Comparison of ENCODE assay signal across 26 cellular contexts in the genomic region with DNA sequence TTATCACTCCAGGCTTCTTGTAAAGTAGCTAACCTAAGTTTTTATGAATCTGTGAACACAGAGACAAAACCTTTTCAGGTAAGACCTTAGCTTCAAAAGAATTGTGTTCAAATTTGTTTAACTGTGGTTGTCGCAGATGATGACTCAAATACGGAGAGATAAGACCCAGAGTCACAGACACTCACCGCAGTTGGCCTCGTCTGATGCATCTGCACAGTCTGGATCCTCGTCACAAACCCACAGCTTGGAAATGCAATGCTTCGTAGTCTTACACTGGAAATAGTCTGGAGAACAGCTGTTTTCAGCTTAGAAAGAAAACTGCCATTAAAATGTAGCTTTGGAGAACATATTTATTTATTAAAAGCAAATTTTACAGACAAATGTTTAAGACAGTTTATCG.
DNase-seq lines count a peak whose midpoint lies in the region; ATAC-seq and TF ChIP-seq lines count a peak whose summit lies in the region.
"Had no signal": no experiment of that assay in that cellular context is flagged by ENCODE, and none has a peak within 500 bp of the region (broad histone marks: within the 10 kb centered on the region; RNA-seq: fewer than 3 reads in every experiment).

No MANE protein-coding gene starts in this region.

- no peak overlapping the region for H3K18ac ChIP-seq in mesenchymal stem cell (ENCODE audit: low read depth in 1 of 2, low read length in 2 of 2)

- no peaks in the 10 kb centered on the region for H3K27me3 ChIP-seq in mesenchymal stem cell (ENCODE audit: control insufficient read depth in 1 of 2, insufficient read depth in 1 of 2, low read length in 2 of 2)
- H3K27me3 ChIP-seq: adrenal gland, cardiac muscle cell, esophagus squamous epithelium, thyroid gland had no signal

- no peaks in the 10 kb centered on the region for H3K36me3 ChIP-seq in mesenchymal stem cell (ENCODE audit: control insufficient read depth in 1 of 2, insufficient read depth in 2 of 2, low read depth in 1 of 2, low read length in 2 of 2)
- H3K36me3 ChIP-seq: adrenal gland, cardiac muscle cell, esophagus squamous epithelium, thyroid gland had no signal

- H2BK15ac ChIP-seq in mesenchymal stem cell (ENCODE audit: low read depth, poor library complexity, severe bottlenecking) = no peak overlapping the region

- H3K4me3 ChIP-seq in choroid plexus epithelial cell (ENCODE audit: low read depth, low read length) (no peak overlapping the region), mesenchymal stem cell (ENCODE audit: insufficient read depth in 1 of 2, low read depth in 1 of 2, low read length in 2 of 2) (no peak overlapping the region)
- H3K4me3 ChIP-seq: adrenal gland, cardiac muscle cell, esophagus squamous epithelium, PC-9, thyroid gland had no signal

- ATAC-seq in HG03432 (IDR thresholded peaks at IDR 0.05; ENCODE audit: unreplicated experiment) = no peak
- ATAC-seq: activated CD4-positive, alpha-beta T cell treated with anti-CD3 and anti-CD28 coated beads for 36 hours; left colon; natural killer cell; stimulated activated naive CD8-positive, alpha-beta T cell treated with anti-CD3 and anti-CD28 coated beads, Interleukin-15, amount 100 ng/mL, for 72 hours had no signal

- POLR2A ChIA-PET in RWPE1 (lab: Yijun Ruan, JAX; ENCODE audit: low non-redundant PET) = no interaction called here

- H2BK12ac ChIP-seq in mesenchymal stem cell (ENCODE audit: low read length in 2 of 2) = no peak overlapping the region

- no peaks in the 10 kb centered on the region for H3K9me3 ChIP-seq in mesenchymal stem cell (ENCODE audit: control insufficient read depth, low read length)
- H3K9me3 ChIP-seq: adrenal gland, esophagus squamous epithelium, thyroid gland had no signal

- H2BK120ac ChIP-seq in mesenchymal stem cell (ENCODE audit: low read depth, low read length) = no peak overlapping the region

- no peaks in the 10 kb centered on the region for H3K4me1 ChIP-seq in mesenchymal stem cell (ENCODE audit: control insufficient read depth, insufficient read depth, low read depth, low read length)
- H3K4me1 ChIP-seq: adrenal gland, esophagus squamous epithelium, thyroid gland had no signal

- H3K14ac ChIP-seq in mesenchymal stem cell (ENCODE audit: low read length in 2 of 2) = no peak overlapping the region

- WGBS in mesenchymal stem cell = 20% methylated on average over 5 of the region's 7 CpGs

- H3K4me2 ChIP-seq in mesenchymal stem cell (ENCODE audit: low read length, poor library complexity, severe bottlenecking) = no peak overlapping the region
- H3K4me2 ChIP-seq: PC-9 had no signal

- CTCF ChIA-PET in RWPE1 (lab: Yijun Ruan, JAX) = no interaction called here

- no peak overlapping the region for H3K23ac ChIP-seq in mesenchymal stem cell (ENCODE audit: low read length in 2 of 2)

- H3K79me1 ChIP-seq in mesenchymal stem cell (replicated peaks; ENCODE audit: low read length, poor library complexity, severe bottlenecking) = no peaks in the 10 kb centered on the region

- peak; percentile 5 for DNase-seq in D341Med (ENCODE audit: low spot score)
- DNase-seq in RKO (ENCODE audit: low spot score) = peak; percentile 5
- DNase-seq in choroid plexus epithelial cell (ENCODE audit: low read depth) = peak; percentile 54
- DNase-seq in mesenchymal stem cell = peak; percentile 67
- no peak for DNase-seq in activated naive CD4-positive, alpha-beta T cell (lab: John Stamatoyannopoulos, UW)
- DNase-seq in retina = no peak
- DNase-seq in RWPE1 (ENCODE audit: low spot score) = no peak
- DNase-seq: activated CD4-positive, alpha-beta T cell treated with anti-CD3 and anti-CD28 coated beads for 36 hours; activated naive CD4-positive, alpha-beta T cell treated with Interleukin-2 at 50 U/mL for 16 hours; activated T-cell treated with anti-CD3 and anti-CD28 coated beads, Interleukin-2, amount 50 U/mL, for 24 hours; endodermal cell; esophagus squamous epithelium; glutamatergic neuron; HCEC 1CT; left colon; natural killer cell; NCI-H1092; NCI-H187 treated with DMSO at 0.1 percent for 48 hours; PC-9; SHP77 treated with DMSO at 0.1 percent for 48 hours; stimulated activated naive CD8-positive, alpha-beta T cell treated with anti-CD3 and anti-CD28 coated beads, Interleukin-15, amount 100 ng/mL, for 72 hours; thyroid gland had no signal

- no peak overlapping the region for H2AFZ ChIP-seq in mesenchymal stem cell (ENCODE audit: low read depth, low read length)
- H2AFZ ChIP-seq: PC-9 had no signal

- no peak overlapping the region for H2BK5ac ChIP-seq in mesenchymal stem cell (ENCODE audit: low read depth, low read length, poor library complexity, severe bottlenecking)

- TF ChIP-seq CTCF in choroid plexus epithelial cell (conservative IDR thresholded peaks at IDR 0.05; ENCODE audit: low read depth, low read length) (no peak), RWPE1 (conservative IDR thresholded peaks at IDR 0.05; ENCODE audit: low read depth) (no peak)

- H4K8ac ChIP-seq in mesenchymal stem cell (ENCODE audit: low read length) = no peak overlapping the region

- H3K27ac ChIP-seq in mesenchymal stem cell (ENCODE audit: low read length, poor library complexity, severe bottlenecking) = no peak overlapping the region
- H3K27ac ChIP-seq in RWPE1 = no peak overlapping the region
- H3K27ac ChIP-seq: adrenal gland, C4-2B, cardiac muscle cell, esophagus squamous epithelium, PC-9, thyroid gland had no signal

- no peak overlapping the region for H4K91ac ChIP-seq in mesenchymal stem cell (ENCODE audit: low read length)

- H3K9ac ChIP-seq in mesenchymal stem cell (ENCODE audit: low read length) = no peak overlapping the region

- H3K4ac ChIP-seq in mesenchymal stem cell (ENCODE audit: low read depth in 1 of 2, low read length in 2 of 2) = no peak overlapping the region

- no peak overlapping the region for H2AK5ac ChIP-seq in mesenchymal stem cell (ENCODE audit: low read length, severe bottlenecking)

Comparison
In these comparisons a context has a peak if more than half of its experiments do, and no peak if none do; other contexts are left out.
1. DNase-seq: peak in D341Med (single experiment), RKO (single experiment), choroid plexus epithelial cell (single experiment) and mesenchymal stem cell (single experiment); none in activated naive CD4-positive, alpha-beta T cell (0 of 4), retina (single experiment) and RWPE1 (single experiment).